In the genomic region with DNA sequence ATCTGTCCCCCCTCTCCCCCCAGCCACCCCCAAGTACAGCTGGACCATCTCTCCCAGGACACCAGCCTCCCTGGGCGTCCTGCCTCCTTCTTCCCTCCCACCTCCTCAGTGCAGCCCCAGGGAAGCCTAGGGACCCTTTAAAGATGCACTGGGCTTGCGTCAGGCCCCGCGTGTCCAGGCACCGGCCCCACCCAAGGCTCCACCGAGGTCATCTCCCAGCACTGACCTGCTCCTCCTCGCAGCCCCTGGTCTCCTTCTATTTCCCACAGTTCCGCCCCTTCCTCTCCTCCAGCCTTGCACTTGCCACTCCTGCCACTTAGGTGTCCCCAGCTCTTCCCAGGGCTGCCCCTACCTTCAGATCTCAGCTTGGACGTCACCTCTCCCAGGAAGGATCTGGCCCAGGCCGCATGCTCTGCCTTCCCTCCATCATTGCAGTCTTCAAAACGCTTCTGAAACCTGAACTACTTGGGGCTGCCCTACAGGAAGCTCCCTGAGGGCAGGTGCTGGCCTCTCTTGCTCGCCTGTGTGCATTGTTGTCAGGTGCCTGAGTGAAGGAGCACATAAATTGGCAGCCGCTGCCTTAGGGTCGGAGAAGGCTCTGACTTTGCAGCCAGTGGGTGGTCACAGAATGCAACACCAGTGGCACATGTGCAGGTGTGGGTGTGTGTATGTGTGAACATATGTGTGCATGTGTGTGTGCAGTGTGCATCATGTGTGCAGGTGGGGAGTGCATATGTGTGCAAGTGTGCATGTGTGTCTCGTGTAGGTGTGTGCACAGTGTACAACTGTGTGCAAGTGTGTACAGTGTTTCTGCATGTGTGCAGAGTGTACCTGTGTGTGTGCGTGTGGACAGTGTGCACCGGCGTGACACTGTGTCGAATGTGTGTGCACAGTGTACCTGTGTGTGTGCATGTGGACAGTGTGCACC, we compare ENCODE assay signal across 17 cellular contexts.
DNase-seq lines count a peak whose midpoint lies in the region; ATAC-seq and TF ChIP-seq lines count a peak whose summit lies in the region.
"Had no signal": no experiment of that assay in that cellular context is flagged by ENCODE, and none has a peak within 500 bp of the region (broad histone marks: within the 10 kb centered on the region; RNA-seq: fewer than 3 reads in every experiment).

No MANE protein-coding gene starts in this region.

- DNase-seq in Right ventricle myocardium inferior (ENCODE audit: missing footprints) (peak; percentile 46), Right ventricle myocardium superior (no peak), mesothelial cell of epicardium (ENCODE audit: low spot score in 2 of 2, unreplicated experiment in 2 of 2) (no peak), C1 segment of cervical spinal cord (lab: John Stamatoyannopoulos, UW) (no peak), epidermal melanocyte (ENCODE audit: insufficient read length, low spot score) (no peak)
- DNase-seq in activated CD4-positive, CD25-positive, alpha-beta regulatory T cell treated with anti-CD3 and anti-CD28 coated beads, Interleukin-2, amount 50 U/mL, for 72 hours, result no peak
- DNase-seq: DND-41, GF-D8, Karpas-422, NCI-H1105 treated with DMSO at 0.1 percent for 48 hours, NCI-H187, NCI-H446, PC-3 had no signal

- no peak for ATAC-seq in Right ventricle myocardium inferior
- ATAC-seq in Right ventricle myocardium superior (ENCODE audit: poor library complexity), result no peak
- ATAC-seq in activated T-helper 17 cell treated with anti-CD3 and anti-CD28 coated beads, Interleukin-2, amount 50 U/mL, for 72 hours (replicated peaks), result no peak
- ATAC-seq in GM18870 (IDR thresholded peaks at IDR 0.05; ENCODE audit: unreplicated experiment), result no peak
- ATAC-seq: GM23338, PC-3 had no signal

- intact Hi-C loops in Right ventricle myocardium inferior (cut with DNase I), result no loop called here
- intact Hi-C loops in Right ventricle myocardium superior (cut with DNase I), result no loop called here

- H3K36me3 Mint-ChIP-seq in activated T-helper 17 cell treated with anti-CD3 and anti-CD28 coated beads, Interleukin-2, amount 50 U/mL, for 72 hours (ENCODE audit: low read depth), result no peaks in the 10 kb centered on the region
- H3K36me3 Mint-ChIP-seq in mesothelial cell of epicardium, result no peaks in the 10 kb centered on the region
- H3K36me3 Mint-ChIP-seq: CD4-positive, alpha-beta memory T cell had no signal

- no peak overlapping the region for H3K4me3 Mint-ChIP-seq in activated T-helper 17 cell treated with anti-CD3 and anti-CD28 coated beads, Interleukin-2, amount 50 U/mL, for 72 hours
- no peak overlapping the region for H3K4me3 Mint-ChIP-seq in mesothelial cell of epicardium
- H3K4me3 Mint-ChIP-seq: CD4-positive, alpha-beta memory T cell; GM23338 had no signal

- H3K9me3 Mint-ChIP-seq in activated T-helper 17 cell treated with anti-CD3 and anti-CD28 coated beads, Interleukin-2, amount 50 U/mL, for 72 hours, result no peaks in the 10 kb centered on the region
- H3K9me3 Mint-ChIP-seq in mesothelial cell of epicardium, result no peaks in the 10 kb centered on the region
- H3K9me3 Mint-ChIP-seq: GM23338 had no signal

- no peaks in the 10 kb centered on the region for H3K27me3 Mint-ChIP-seq in activated T-helper 17 cell treated with anti-CD3 and anti-CD28 coated beads, Interleukin-2, amount 50 U/mL, for 72 hours
- no peaks in the 10 kb centered on the region for H3K27me3 Mint-ChIP-seq in mesothelial cell of epicardium (ENCODE audit: low read depth)
- H3K27me3 Mint-ChIP-seq: CD4-positive, alpha-beta memory T cell had no signal

- peaks cover 22% of the 10 kb centered on the region for H3K4me1 Mint-ChIP-seq in activated T-helper 17 cell treated with anti-CD3 and anti-CD28 coated beads, Interleukin-2, amount 50 U/mL, for 72 hours
- peaks cover 51% of the 10 kb centered on the region for H3K4me1 Mint-ChIP-seq in mesothelial cell of epicardium

- H3K27ac Mint-ChIP-seq in activated T-helper 17 cell treated with anti-CD3 and anti-CD28 coated beads, Interleukin-2, amount 50 U/mL, for 72 hours, result peak overlapping the region; percentile 34
- peak overlapping the region; percentile 68 for H3K27ac Mint-ChIP-seq in mesothelial cell of epicardium
- H3K27ac Mint-ChIP-seq: GM23338 had no signal

- TF ChIP-seq CTCF in mesothelial cell of epicardium (IDR thresholded peaks at IDR 0.05; ENCODE audit: unreplicated experiment), result no peak
